8 cellular contexts compared by ENCODE assay signal in genomic region chr12:93378373-93379310, GRCh38. TPM values are rescaled to one million over a fixed set of nuclear protein-coding genes. Genes with fewer than 3 reads are reported as not detected.
A peak's percentile ranks its signal among the peaks of the same experiment; 100 is the strongest.
DNase-seq lines count a peak whose midpoint lies in the region; ATAC-seq and TF ChIP-seq lines count a peak whose summit lies in the region.

No MANE protein-coding gene starts in this region.

- H3K36me3 Mint-ChIP-seq in IgD-negative memory B cell: no peaks in the 10 kb centered on the region
- peaks cover 12% of the 10 kb centered on the region for H3K36me3 Mint-ChIP-seq in activated naive CD4-positive, alpha-beta T cell treated with anti-CD3 and anti-CD28 coated beads, Interleukin-2, amount 10 ng/mL, durations not matched to agents 7 days and 5 days

- WGBS in heart left ventricle, 4 donors: 0 to 1% (median 0%) methylated on average over 33 to 45 of the region's 45 CpGs
- under 1% methylated on average over 45 of the region's 45 CpGs for WGBS in prostate gland
- under 1% methylated on average over 45 of the region's 45 CpGs for WGBS in urinary bladder

- peak overlapping the region; percentile 72 for H3K9ac ChIP-seq in DND-41 (ENCODE audit: low read depth, low read length)

- peaks cover 15% of the 10 kb centered on the region; the same call in 1 of the 2 replicates for H3K36me3 ChIP-seq in DND-41 (ENCODE audit: insufficient read depth, low read length)
- H3K36me3 ChIP-seq in heart left ventricle: no peaks in the 10 kb centered on the region
- no peaks in the 10 kb centered on the region for H3K36me3 ChIP-seq in prostate gland
- H3K36me3 ChIP-seq in urinary bladder (ENCODE audit: insufficient read depth): no peaks in the 10 kb centered on the region

- peak overlapping the region; percentile 95 to 98 (median 96) for H3K27ac Mint-ChIP-seq in IgD-negative memory B cell
- H3K27ac Mint-ChIP-seq in activated naive CD4-positive, alpha-beta T cell treated with anti-CD3 and anti-CD28 coated beads, Interleukin-2, amount 10 ng/mL, durations not matched to agents 7 days and 5 days: peak overlapping the region; percentile 100

- peak in 1 of 2 donors; percentile 17 for TF ChIP-seq POLR2A in heart left ventricle (IDR thresholded peaks at IDR 0.05)
- no peak for TF ChIP-seq POLR2A in prostate gland (IDR thresholded peaks at IDR 0.05)

- ATAC-seq in DND-41 (ENCODE audit: insufficient read depth, low read depth): peak; percentile 73
- peak; percentile 34 for ATAC-seq in GM21528 (IDR thresholded peaks at IDR 0.05; ENCODE audit: low FRiP score, unreplicated experiment)
- ATAC-seq in heart left ventricle: peak in 1 of 4 donors; percentile 14

- intact Hi-C loops in heart left ventricle (cut with DNase I) (loop anchor here in 8 of 10 donors (5.0 to 10.0 kb wide), 6 partner anchors 74 to 351 kb away; no protein-coding TSS in a partner anchor), prostate gland (cut with DNase I) (loop anchor here (5.0 kb wide), 3 partner anchors 201 to 451 kb away; partner anchors contain the start of gene EEA1)

- H4K20me1 ChIP-seq in DND-41 (ENCODE audit: insufficient read depth, low read length): peaks cover 31% of the 10 kb centered on the region

- TF ChIP-seq CTCF in DND-41 (IDR thresholded peaks at IDR 0.05; ENCODE audit: borderline replicate concordance, extremely low read depth, low read length, poor library complexity, severe bottlenecking) (no peak), heart left ventricle (IDR thresholded peaks at IDR 0.05) (no peak), prostate gland (IDR thresholded peaks at IDR 0.05) (no peak)

- peak overlapping the region; percentile 81 for H2AFZ ChIP-seq in DND-41 (ENCODE audit: low read depth, low read length)

- peaks cover 45% of the 10 kb centered on the region for H3K4me1 ChIP-seq in DND-41 (ENCODE audit: insufficient read depth, low read length)
- H3K4me1 ChIP-seq in heart left ventricle: peaks cover 0 to 68% (median 30%) of the 10 kb centered on the region in 12 donors
- no peaks in the 10 kb centered on the region for H3K4me1 ChIP-seq in prostate gland (replicated peaks)
- H3K4me1 ChIP-seq in urinary bladder (ENCODE audit: insufficient read depth): no peaks in the 10 kb centered on the region

- H3K9me3 ChIP-seq in DND-41 (ENCODE audit: insufficient read depth, low read length, severe bottlenecking) (no peaks in the 10 kb centered on the region), heart left ventricle (no peaks in the 10 kb centered on the region), prostate gland (no peaks in the 10 kb centered on the region)

- no peaks in the 10 kb centered on the region for H3K27me3 Mint-ChIP-seq in IgD-negative memory B cell
- H3K27me3 Mint-ChIP-seq in activated naive CD4-positive, alpha-beta T cell treated with anti-CD3 and anti-CD28 coated beads, Interleukin-2, amount 10 ng/mL, durations not matched to agents 7 days and 5 days: no peaks in the 10 kb centered on the region

- peaks cover 58% of the 10 kb centered on the region for H3K79me2 ChIP-seq in DND-41 (ENCODE audit: insufficient read depth, low read length)

- in situ Hi-C loops in SK-MEL-5 (cut with HindIII; ENCODE audit: low pct_unique_long_range_greater_than_20kb, low sequenced_read_pairs): no loop called here

- H3K4me1 Mint-ChIP-seq in IgD-negative memory B cell: peaks cover 24 to 45% (median 39%) of the 10 kb centered on the region in 3 donors
- peaks cover 45% of the 10 kb centered on the region for H3K4me1 Mint-ChIP-seq in activated naive CD4-positive, alpha-beta T cell treated with anti-CD3 and anti-CD28 coated beads, Interleukin-2, amount 10 ng/mL, durations not matched to agents 7 days and 5 days

- no peaks in the 10 kb centered on the region for H3K9me3 Mint-ChIP-seq in IgD-negative memory B cell
- H3K9me3 Mint-ChIP-seq in activated naive CD4-positive, alpha-beta T cell treated with anti-CD3 and anti-CD28 coated beads, Interleukin-2, amount 10 ng/mL, durations not matched to agents 7 days and 5 days: no peaks in the 10 kb centered on the region

- peak overlapping the region; percentile 94 for H3K27ac ChIP-seq in DND-41 (ENCODE audit: low read length)
- peak overlapping the region; percentile 78 to 97 (median 96) for H3K27ac ChIP-seq in heart left ventricle
- peak overlapping the region; percentile 94 to 97 for H3K27ac ChIP-seq in prostate gland
- peak overlapping the region; percentile 94 for H3K27ac ChIP-seq in urinary bladder (ENCODE audit: low read depth)

- CTCF ChIA-PET in activated naive CD4-positive, alpha-beta T cell treated with anti-CD3 and anti-CD28 coated beads, Interleukin-2, amount 10 ng/mL, durations not matched to agents 7 days and 5 days (lab: Charles Lee): interaction anchor here (0.7 to 5.1 kb wide), 4 partner anchors 18 to 392 kb away, joined by 3 to 43 read pairs (median 13); no protein-coding TSS in a partner anchor

- peak overlapping the region; percentile 98 to 100 (median 99) for H3K4me3 Mint-ChIP-seq in IgD-negative memory B cell
- H3K4me3 Mint-ChIP-seq in activated naive CD4-positive, alpha-beta T cell treated with anti-CD3 and anti-CD28 coated beads, Interleukin-2, amount 10 ng/mL, durations not matched to agents 7 days and 5 days: peak overlapping the region; percentile 100

- H3K27me3 ChIP-seq in DND-41 (ENCODE audit: insufficient read depth, low read length, poor library complexity) (no peaks in the 10 kb centered on the region), heart left ventricle (no peaks in the 10 kb centered on the region), prostate gland (replicated peaks; ENCODE audit: insufficient read depth) (no peaks in the 10 kb centered on the region)

- DNase-seq in DND-41 (peak; percentile 71), SK-MEL-5 (ENCODE audit: low read depth, low spot score) (peak; percentile 54), heart left ventricle (peak in 4 of 5 donors; percentile 38 to 50 (median 46)), prostate gland (ENCODE audit: low spot score) (no peak)
- DNase-seq in activated naive CD4-positive, alpha-beta T cell treated with anti-CD3 and anti-CD28 coated beads, Interleukin-2, amount 10 ng/mL, durations not matched to agents 7 days and 5 days: peak; percentile 75

- peak overlapping the region; percentile 92 for H3K4me2 ChIP-seq in DND-41 (ENCODE audit: insufficient read depth, low read length)

- H3K4me3 ChIP-seq in DND-41 (ENCODE audit: low read depth in 1 of 2, low read length in 2 of 2) (peak overlapping the region; percentile 80 to 84), heart left ventricle (peak overlapping the region; percentile 57 to 97 (median 86)), prostate gland (peak overlapping the region; percentile 87 to 93), urinary bladder (ENCODE audit: low read depth, low read length) (peak overlapping the region; percentile 98)

RNA-seq across cellular contexts. Expression of gene NUDT4, which starts 0.9 kb away (rescaled TPM):
- 99.0 TPM for polyA plus RNA-seq in IgD-negative memory B cell
- total RNA-seq in SK-MEL-5 (2014; rRNA removed; shearing (Covaris generic)): 86.0 and 86.2 TPM in 2 replicates
- polyA plus RNA-seq in SK-MEL-5 (2015; cell fraction: cytosol; rRNA removed): 93.3 and 119 TPM in 2 replicates
- 32.3 and 33.2 TPM in 2 replicates for polyA plus RNA-seq in SK-MEL-5 (2015; cell fraction: nucleus; rRNA removed)
- 100 to 1,000 TPM; 168 to 667 (median 248) TPM for total RNA-seq in heart left ventricle
- polyA plus RNA-seq in heart left ventricle: 100 to 1,000 TPM in 1 of 2 donors, 10 to 100 TPM in 1; 59.9 to 242 TPM
- total RNA-seq in prostate gland: 100 to 1,000 TPM; 138 to 241 TPM
- total RNA-seq in urinary bladder: 103 TPM
- 46.4 TPM for polyA plus RNA-seq in urinary bladder
